In genomic region chr22:50562523-50563409, GRCh38 we compare ENCODE assay signal across 8 cellular contexts. TPM values are rescaled to one million over a fixed set of nuclear protein-coding genes. Genes with fewer than 3 reads are reported as not detected.
A peak's percentile ranks its signal among the peaks of the same experiment; 100 is the strongest.
DNase-seq lines count a peak whose midpoint lies in the region; TF ChIP-seq lines count a peak whose summit lies in the region.

TSS of gene SYCE3 (minus strand) at chr22:50562919. CDS start at chr22:50556405, 6,514 bp downstream.

- no peaks in the 10 kb centered on the region for H4K20me1 ChIP-seq in neural progenitor cell (ENCODE audit: low read depth)

- peaks cover 11% of the 10 kb centered on the region for H3F3A ChIP-seq in neural progenitor cell (ENCODE audit: low read depth)

- no peaks in the 10 kb centered on the region for H3K9me3 Mint-ChIP-seq in neural progenitor cell

- H3K9me3 ChIP-seq in neural progenitor cell (ENCODE audit: low read depth) = no peaks in the 10 kb centered on the region

- peak; percentile 73 for TF ChIP-seq POLR2A in Raji (IDR thresholded peaks at IDR 0.05; ENCODE audit: insufficient read depth, low read depth, low read length)

- H3K4me2 ChIP-seq in neural progenitor cell = peak within 1 kb of the TSS; percentile 94

- peaks cover 5% of the 10 kb centered on the region for H3K4me1 ChIP-seq in neural progenitor cell

- H3K36me3 ChIP-seq in H7 (replicated peaks; ENCODE audit: control insufficient read depth, insufficient read depth, low read length) = no peaks in the 10 kb centered on the region
- no peaks in the 10 kb centered on the region for H3K36me3 ChIP-seq in neural progenitor cell

- in situ Hi-C loops in G401 (cut with HindIII; ENCODE audit: low sequenced_read_pairs) = no loop called here

- H3K27ac ChIP-seq in neural progenitor cell = no peak within 1 kb of the TSS

- H3K27ac Mint-ChIP-seq in neural progenitor cell = peak within 1 kb of the TSS; percentile 57

- TF ChIP-seq CTCF in foreskin fibroblast (IDR thresholded peaks at IDR 0.05; ENCODE audit: low read depth, low read length) = peak; percentile 78
- peak; percentile 85 for TF ChIP-seq CTCF in neural progenitor cell (IDR thresholded peaks at IDR 0.05)

- no peak within 1 kb of the TSS for H3K9ac ChIP-seq in neural progenitor cell

- peak within 1 kb of the TSS; percentile 95 for H2AFZ ChIP-seq in neural progenitor cell (replicated peaks)

- H3K79me2 ChIP-seq in neural progenitor cell (ENCODE audit: low read depth) = no peaks in the 10 kb centered on the region

- peaks cover 20% of the 10 kb centered on the region for H3K27me3 ChIP-seq in H7 (ENCODE audit: control insufficient read depth, insufficient read depth, low read length)
- H3K27me3 ChIP-seq in neural progenitor cell = peaks cover 25% of the 10 kb centered on the region

- peak within 1 kb of the TSS; percentile 58 for H3K4me3 ChIP-seq in H7 (ENCODE audit: insufficient read depth, low read depth, low read length)
- H3K4me3 ChIP-seq in foreskin fibroblast (ENCODE audit: low read depth in 1 of 2, low read length in 2 of 2) = peak within 1 kb of the TSS; percentile 56 to 76
- peak within 1 kb of the TSS; percentile 82 for H3K4me3 ChIP-seq in neural progenitor cell

- DNase-seq in G401 (ENCODE audit: low spot score) = peak; percentile 98
- peak; percentile 99 for DNase-seq in H7
- peak; percentile 89 for DNase-seq in M059J (ENCODE audit: low read depth)
- DNase-seq in activated gamma-delta T cell (lab: John Stamatoyannopoulos, UW) = peak; percentile 90
- peak; percentile 71 to 94 for DNase-seq in foreskin fibroblast
- peak; percentile 99 for DNase-seq in neural progenitor cell (ENCODE audit: low spot score)
- DNase-seq in stromal cell of bone marrow (ENCODE audit: low read depth) = peak; percentile 86

- H3K36me3 Mint-ChIP-seq in neural progenitor cell = peaks cover under 1% of the 10 kb centered on the region

- H3K4me3 Mint-ChIP-seq in neural progenitor cell = peak within 1 kb of the TSS; percentile 95

- peaks cover 14% of the 10 kb centered on the region for H3K27me3 Mint-ChIP-seq in neural progenitor cell (ENCODE audit: insufficient read depth, low read depth)

- peaks cover 11% of the 10 kb centered on the region for H3K4me1 Mint-ChIP-seq in neural progenitor cell

RNA-seq across cellular contexts. Expression of gene SYCE3, which starts in this region (rescaled TPM):
- total RNA-seq in G401 (2014; rRNA removed; shearing (Covaris generic)) = not detected in 2 replicates
- total RNA-seq in H7 (2014; rRNA removed; shearing (Covaris generic)) = not detected in 2 replicates
- total RNA-seq in M059J (2014; rRNA removed; shearing (Covaris generic)) = not detected in 2 replicates
- 2.8 TPM in 1 of 2 replicates, not detected in the other for total RNA-seq in neural progenitor cell (ENCODE audit: low replicate concordance)

Comparison
In these comparisons a context has a peak if more than half of its experiments do, and no peak if none do; other contexts are left out.
1. Peak in DNase-seq in G401; RNA of the gene not detected or under 1 TPM.
2. Peak in DNase-seq and H3K4me3 ChIP-seq in H7; RNA of the gene not detected or under 1 TPM.
3. Peak in DNase-seq in M059J; RNA of the gene not detected or under 1 TPM.